In genomic region chr3:192917258-192917507, GRCh38 we compare ENCODE assay signal across 8 cellular contexts. TPM values are rescaled to one million over a fixed set of nuclear protein-coding genes. Genes with fewer than 3 reads are reported as not detected.
DNase-seq lines count a peak whose midpoint lies in the region; ATAC-seq lines count a peak whose summit lies in the region.

No MANE protein-coding gene starts in this region.

- peaks cover 7 to 17% of the 10 kb centered on the region in 2 donors for H3K36me3 Mint-ChIP-seq in activated naive CD4-positive, alpha-beta T cell treated with anti-CD3 and anti-CD28 coated beads, Interleukin-2, amount 50 U/mL, for 72 hours

- H3K4me1 ChIP-seq in iPS-20b (ENCODE audit: insufficient read depth, low read length): peaks cover 36% of the 10 kb centered on the region

- H3K27ac ChIP-seq in iPS-20b (ENCODE audit: low read length): peak overlapping the region; percentile 72
- peak overlapping the region; percentile 88 for H3K27ac ChIP-seq in substantia nigra (ENCODE audit: low read depth, low read length, poor library complexity, severe bottlenecking)

- no peaks in the 10 kb centered on the region for H3K36me3 ChIP-seq in iPS-20b (ENCODE audit: insufficient read depth, low read depth, low read length)

- H3K4me3 ChIP-seq in iPS-20b (ENCODE audit: low read length): peak overlapping the region; percentile 99

- H3K27ac Mint-ChIP-seq in activated naive CD4-positive, alpha-beta T cell treated with anti-CD3 and anti-CD28 coated beads, Interleukin-2, amount 50 U/mL, for 72 hours: peak overlapping the region; percentile 79 to 94

- no peaks in the 10 kb centered on the region for H3K9me3 ChIP-seq in iPS-20b (ENCODE audit: insufficient read depth, low read depth, low read length)

- no peaks in the 10 kb centered on the region for H3K9me3 Mint-ChIP-seq in activated naive CD4-positive, alpha-beta T cell treated with anti-CD3 and anti-CD28 coated beads, Interleukin-2, amount 50 U/mL, for 72 hours

- peak; percentile 19 for ATAC-seq in GM19023 (IDR thresholded peaks at IDR 0.05; ENCODE audit: unreplicated experiment)
- ATAC-seq in HG03280 (IDR thresholded peaks at IDR 0.05; ENCODE audit: unreplicated experiment): peak; percentile 14
- peak; percentile 33 to 51 for ATAC-seq in activated naive CD4-positive, alpha-beta T cell treated with anti-CD3 and anti-CD28 coated beads, Interleukin-2, amount 50 U/mL, for 72 hours

- peak overlapping the region; percentile 98; the same call in 1 of the 2 replicates for H3K9ac ChIP-seq in iPS-20b (ENCODE audit: low read depth, low read length)

- DNase-seq in activated naive CD4-positive, alpha-beta T cell treated with anti-CD3 and anti-CD28 coated beads, Interleukin-2, amount 50 U/mL, for 72 hours (ENCODE audit: low spot score in 2 of 2): peak in 1 of 2 donors; percentile 22
- DNase-seq in substantia nigra (lab: John Stamatoyannopoulos, UW): peak in 9 of 49 donors; percentile 35 to 70 (median 48)
- DNase-seq in stimulated activated CD4-positive, alpha-beta T cell treated with anti-CD3 and anti-CD28 coated beads, Interleukin-1b, Interleukin-23, amount 100 ng/mL, for 48 hours: no peak
- no peak for DNase-seq in NCI-H2107 treated with DMSO at 0.1 percent for 48 hours (lab: John Stamatoyannopoulos, UW; ENCODE audit: unreplicated experiment)
- no peak for DNase-seq in NK-92 (lab: John Stamatoyannopoulos, UW; ENCODE audit: unreplicated experiment)

- peaks cover 36% of the 10 kb centered on the region for H3K27me3 ChIP-seq in iPS-20b (ENCODE audit: insufficient read depth, low read length)

RNA-seq across cellular contexts. Expression of gene MB21D2, which starts 0.5 kb away (rescaled TPM):
- total RNA-seq in activated naive CD4-positive, alpha-beta T cell treated with anti-CD3 and anti-CD28 coated beads, Interleukin-2, amount 50 U/mL, for 72 hours: 1 to 10 TPM; 1.5 to 3.7 TPM
